ENCODE assay signal across 8 cellular contexts in the genomic region with DNA sequence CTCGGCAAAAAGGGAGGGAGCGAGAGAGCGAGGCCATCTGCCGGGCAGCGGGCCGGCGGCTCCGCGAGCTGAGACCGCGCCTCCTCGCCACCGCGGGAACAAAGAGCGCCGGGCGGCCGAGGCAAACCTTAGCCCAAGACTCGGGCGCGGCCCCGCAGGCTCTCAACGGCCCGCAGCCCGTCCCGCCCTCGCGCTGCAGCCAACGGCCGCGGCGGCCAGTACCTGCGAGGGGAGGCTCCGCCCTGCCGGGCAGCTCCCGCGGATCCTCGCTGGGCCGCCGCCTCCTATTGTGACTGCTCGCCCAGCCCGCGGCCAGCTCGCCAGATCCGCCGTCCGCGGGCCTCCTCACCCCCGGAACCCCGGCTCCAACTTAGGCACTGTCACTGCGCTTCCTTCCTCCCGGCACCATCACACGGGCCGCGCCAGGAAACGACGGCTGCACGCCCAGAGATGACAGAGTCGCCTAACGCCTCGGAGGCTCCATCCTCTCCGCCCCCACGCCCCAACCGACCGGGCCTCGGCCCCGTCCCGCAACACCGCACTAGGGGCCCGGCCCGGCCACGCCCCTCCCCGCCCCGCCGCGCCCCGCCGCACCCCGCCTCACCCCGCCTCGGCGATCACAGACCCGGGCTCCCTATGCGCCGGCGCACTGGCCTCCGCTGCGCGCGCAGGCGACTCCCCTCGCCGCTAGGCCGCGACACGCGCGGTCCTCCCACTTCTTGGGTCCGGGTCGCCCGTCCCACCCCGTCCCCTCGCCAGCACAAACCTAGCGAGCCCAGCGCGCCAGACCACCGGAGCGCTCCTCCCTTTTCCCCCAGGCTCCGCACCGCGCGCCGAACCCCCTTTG. TPM values are rescaled to one million over a fixed set of nuclear protein-coding genes. Genes with fewer than 3 reads are reported as not detected.
A peak's percentile ranks its signal among the peaks of the same experiment; 100 is the strongest.
DNase-seq lines count a peak whose midpoint lies in the region; ATAC-seq and TF ChIP-seq lines count a peak whose summit lies in the region.

No MANE protein-coding gene starts in this region.

- intact Hi-C loops in CD14-positive monocyte (cut with micrococcal nuclease) (loop anchor here (2.0 to 5.0 kb wide), 4 partner anchors 87 to 1067 kb away; partner anchors contain the start of genes MELK (in 1 of the 2) and ZBTB5 (in 1 of the 2)), dorsolateral prefrontal cortex (cut with DNase I) (loop anchor here (2.0 kb wide), 2 partner anchors 88 to 142 kb away; partner anchors contain the start of gene GNE (in 1 of the 2)), lower lobe of right lung (cut with DNase I) (no loop called here)
- intact Hi-C loops in activated CD4-positive, alpha-beta memory T cell treated with anti-CD3 and anti-CD28 coated beads for 36 hours (cut with micrococcal nuclease) = loop anchor here (1.0 to 2.0 kb wide), 4 partner anchors 70 to 172 kb away; partner anchors contain the start of genes GNE and MELK

- peak overlapping the region; percentile 90 to 91 for H3K4me3 Mint-ChIP-seq in CD14-positive monocyte
- H3K4me3 Mint-ChIP-seq in activated CD4-positive, alpha-beta memory T cell treated with anti-CD3 and anti-CD28 coated beads for 36 hours = peak overlapping the region; percentile 95

- CTCF ChIA-PET in activated CD4-positive, alpha-beta memory T cell treated with anti-CD3 and anti-CD28 coated beads for 36 hours (lab: Charles Lee) = interaction anchor here (0.6 to 10.3 kb wide), 5 partner anchors 8 to 266 kb away, joined by 3 to 342 read pairs (median 5); no protein-coding TSS in a partner anchor

- DNase-seq in CD14-positive monocyte (ENCODE audit: low spot score) = peak; percentile 83
- DNase-seq in NCI-H748 treated with DMSO at 0.1 percent for 48 hours (lab: John Stamatoyannopoulos, UW) = peak; percentile 72
- DNase-seq in activated CD4-positive, alpha-beta memory T cell treated with anti-CD3 and anti-CD28 coated beads for 36 hours = peak; percentile 95
- peak; percentile 72 to 90 (median 84) for DNase-seq in dorsolateral prefrontal cortex
- peak; percentile 91 for DNase-seq in lower lobe of right lung
- DNase-seq in stimulated activated CD4-positive, alpha-beta T cell treated with anti-CD3 and anti-CD28 coated beads, TNF-alpha, amount 100 ng/mL, for 1 hour (ENCODE audit: low read depth in 3 of 3, low spot score in 1 of 3) = peak; percentile 77 to 92 (median 83)

- H3K27ac Mint-ChIP-seq in CD14-positive monocyte = peak overlapping the region; percentile 88 to 97 (median 96)
- H3K27ac Mint-ChIP-seq in activated CD4-positive, alpha-beta memory T cell treated with anti-CD3 and anti-CD28 coated beads for 36 hours = peak overlapping the region; percentile 98

- TF ChIP-seq CTCF in CD14-positive monocyte (IDR thresholded peaks at IDR 0.05) (no peak), dorsolateral prefrontal cortex (IDR thresholded peaks at IDR 0.05 in 54 of 56, conservative IDR thresholded peaks at IDR 0.05 in 2 of 56; ENCODE audit: low read depth in 1 of 56, partially characterized antibody in 56 of 56) (peak in 29 of 56 donors; percentile 3 to 41 (median 18)), lower lobe of right lung (IDR thresholded peaks at IDR 0.05) (no peak)

- POLR2A ChIA-PET in activated CD4-positive, alpha-beta memory T cell treated with anti-CD3 and anti-CD28 coated beads for 36 hours (lab: Charles Lee) = interaction anchor here (0.6 to 1.6 kb wide), 5 partner anchors 21 to 210 kb away, joined by 3 to 7 read pairs (median 4); partner anchors contain the start of gene CLTA

- no peaks in the 10 kb centered on the region for H3K27me3 Mint-ChIP-seq in CD14-positive monocyte (ENCODE audit: low read depth in 3 of 3)
- H3K27me3 Mint-ChIP-seq in activated CD4-positive, alpha-beta memory T cell treated with anti-CD3 and anti-CD28 coated beads for 36 hours = no peaks in the 10 kb centered on the region

- H3K4me3 ChIP-seq in dorsolateral prefrontal cortex = peak overlapping the region; percentile 61 to 98 (median 86)
- peak overlapping the region; percentile 73 for H3K4me3 ChIP-seq in lower lobe of right lung

- H3K4me1 ChIP-seq in lower lobe of right lung = peaks cover 42% of the 10 kb centered on the region

- peaks cover 34% of the 10 kb centered on the region for H3K4me1 Mint-ChIP-seq in CD14-positive monocyte
- peaks cover 36% of the 10 kb centered on the region for H3K4me1 Mint-ChIP-seq in activated CD4-positive, alpha-beta memory T cell treated with anti-CD3 and anti-CD28 coated beads for 36 hours (ENCODE audit: low read depth)

- H3K9me3 ChIP-seq in lower lobe of right lung = no peaks in the 10 kb centered on the region

- H3K36me3 ChIP-seq in lower lobe of right lung = no peaks in the 10 kb centered on the region

- ATAC-seq in GM19395 (IDR thresholded peaks at IDR 0.05; ENCODE audit: unreplicated experiment) (peak; percentile 68), HG03521 (IDR thresholded peaks at IDR 0.05; ENCODE audit: unreplicated experiment) (peak; percentile 77), lower lobe of right lung (peak; percentile 97 to 98)

- no peaks in the 10 kb centered on the region for H3K27me3 ChIP-seq in dorsolateral prefrontal cortex
- no peaks in the 10 kb centered on the region for H3K27me3 ChIP-seq in lower lobe of right lung (ENCODE audit: low read depth)

- peaks cover 0 to 3% (median 0%) of the 10 kb centered on the region in 7 donors for H3K9me3 Mint-ChIP-seq in CD14-positive monocyte
- no peaks in the 10 kb centered on the region for H3K9me3 Mint-ChIP-seq in activated CD4-positive, alpha-beta memory T cell treated with anti-CD3 and anti-CD28 coated beads for 36 hours

- peaks cover 7 to 10% of the 10 kb centered on the region in 2 donors for H3K36me3 Mint-ChIP-seq in CD14-positive monocyte
- H3K36me3 Mint-ChIP-seq in activated CD4-positive, alpha-beta memory T cell treated with anti-CD3 and anti-CD28 coated beads for 36 hours = peaks cover 5% of the 10 kb centered on the region

- H3K27ac ChIP-seq in dorsolateral prefrontal cortex (peak overlapping the region; percentile 84 to 99 (median 95)), lower lobe of right lung (peak overlapping the region; percentile 95)

RNA-seq across cellular contexts. Expression of gene RNF38, which starts 0.5 kb away (rescaled TPM):
- 10 to 100 TPM; 11.3 to 13.6 TPM for polyA plus RNA-seq in CD14-positive monocyte
- 10 to 100 TPM; 24.9 to 27.1 TPM for total RNA-seq in activated CD4-positive, alpha-beta memory T cell treated with anti-CD3 and anti-CD28 coated beads for 36 hours
- total RNA-seq in dorsolateral prefrontal cortex (10 to 100 TPM; 44.6 to 80.6 (median 63.3) TPM), lower lobe of right lung (48.9 TPM)

Comparison
In these comparisons a context has a peak if more than half of its experiments do, and no peak if none do; other contexts are left out.
1. Peak in every context shown above with its lines: DNase-seq, ATAC-seq, H3K4me3 ChIP-seq and H3K27ac ChIP-seq.
2. CTCF ChIP-seq: peak in dorsolateral prefrontal cortex (29 of 56); none in CD14-positive monocyte (single experiment) and lower lobe of right lung (single experiment).